ENCODE assay signal across 1 cellular context in genomic region chr6:70673054-70673453, GRCh38.
TF ChIP-seq lines count a peak whose summit lies in the region.

No MANE protein-coding gene starts in this region.

TF ChIP-seq in K562, 482 proteins besides CTCF, POLR2A, EP300 and RAD21:
- TF ChIP-seq PREB (CRISPR knock-in tag; IDR thresholded peaks at IDR 0.05): no peak
- TF ChIP-seq ZNF175 (CRISPR knock-in tag; IDR thresholded peaks at IDR 0.05; ENCODE audit: low read depth): no peak
- no peak for TF ChIP-seq ZNF644 (tag; IDR thresholded peaks at IDR 0.05; ENCODE audit: low read depth)
- TF ChIP-seq SNAPC5 (CRISPR knock-in tag; IDR thresholded peaks at IDR 0.05): no peak
- TF ChIP-seq NELFE (IDR thresholded peaks at IDR 0.05; ENCODE audit: insufficient read depth, insufficient read length): no peak
- TF ChIP-seq RAD51 (IDR thresholded peaks at IDR 0.05; ENCODE audit: borderline replicate concordance, low read depth): no peak
- TF ChIP-seq GABPA (tag; conservative IDR thresholded peaks at IDR 0.05; ENCODE audit: low read depth): no peak
- no peak for TF ChIP-seq MAFK (IDR thresholded peaks at IDR 0.05; ENCODE audit: low read length)
- TF ChIP-seq KLF16 (IDR thresholded peaks at IDR 0.05): no peak
- no peak for TF ChIP-seq ZNF75A (CRISPR knock-in tag; IDR thresholded peaks at IDR 0.05)
- no peak for TF ChIP-seq ZNF717 (CRISPR knock-in tag; IDR thresholded peaks at IDR 0.05)
- no peak for TF ChIP-seq E2F1 (CRISPR knock-in tag; IDR thresholded peaks at IDR 0.05)
- TF ChIP-seq ZNF121 (CRISPR knock-in tag; conservative IDR thresholded peaks at IDR 0.05): no peak
- TF ChIP-seq GTF2E2 (tag; IDR thresholded peaks at IDR 0.05): no peak
- TF ChIP-seq TSC22D4 (tag; IDR thresholded peaks at IDR 0.05): no peak
